ENCODE assay signal across 10 cellular contexts in the genomic region with DNA sequence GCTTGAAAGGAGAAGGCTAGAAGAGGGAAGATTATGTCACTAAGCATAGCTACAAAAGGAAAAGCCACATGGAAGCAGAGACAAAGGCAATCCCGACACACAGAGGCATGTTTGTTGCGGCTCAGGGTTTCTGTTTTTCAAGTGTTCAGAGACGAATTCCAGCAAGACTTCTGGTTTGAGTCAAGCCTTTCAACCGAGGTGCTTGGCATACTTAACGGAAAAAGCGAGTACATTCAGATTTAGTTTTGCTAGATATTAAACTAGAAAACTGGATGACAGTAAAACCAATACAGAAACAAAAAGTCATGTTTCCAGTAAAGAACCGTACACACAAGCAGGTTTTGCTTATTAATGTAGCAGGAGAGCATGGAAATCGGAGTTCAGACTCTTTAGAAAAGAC. TPM values are rescaled to one million over a fixed set of nuclear protein-coding genes. Genes with fewer than 3 reads are reported as not detected.
DNase-seq lines count a peak whose midpoint lies in the region; TF ChIP-seq lines count a peak whose summit lies in the region.
"Had no signal": no experiment of that assay in that cellular context is flagged by ENCODE, and none has a peak within 500 bp of the region (broad histone marks: within the 10 kb centered on the region; RNA-seq: fewer than 3 reads in every experiment).

No MANE protein-coding gene starts in this region.

- H3K4me1 ChIP-seq in cardiac muscle cell (ENCODE audit: low read depth) (peaks cover 12% of the 10 kb centered on the region), right atrium auricular region (no peaks in the 10 kb centered on the region), suprapubic skin (no peaks in the 10 kb centered on the region), esophagus squamous epithelium (peaks cover 0 to 9% (median 5%) of the 10 kb centered on the region in 3 donors)

- H3K4me3 ChIP-seq in cardiac muscle cell (no peak overlapping the region), right atrium auricular region (no peak overlapping the region), brain microvascular endothelial cell (ENCODE audit: low read depth, low read length) (peak overlapping the region; percentile 6), suprapubic skin (no peak overlapping the region), esophagus squamous epithelium (peak overlapping the region in 1 of 4 donors; percentile 30)

- in situ Hi-C loops in brain microvascular endothelial cell (cut with HindIII; ENCODE audit: low pct_ligation_motif_present, low sequenced_read_pairs) = no loop called here

- H3K9me3 ChIP-seq in cardiac muscle cell (ENCODE audit: low read depth) (no peaks in the 10 kb centered on the region), right atrium auricular region (no peaks in the 10 kb centered on the region), suprapubic skin (no peaks in the 10 kb centered on the region), esophagus squamous epithelium (no peaks in the 10 kb centered on the region)

- H3K27ac ChIP-seq in cardiac muscle cell = peak overlapping the region; percentile 87
- peak overlapping the region in 1 of 2 donors; percentile 36 for H3K27ac ChIP-seq in right atrium auricular region
- no peak overlapping the region for H3K27ac ChIP-seq in brain microvascular endothelial cell
- peak overlapping the region; percentile 32 for H3K27ac ChIP-seq in suprapubic skin
- H3K27ac ChIP-seq in esophagus squamous epithelium = peak overlapping the region in 1 of 4 donors; percentile 1

- no peak for TF ChIP-seq POLR2A in suprapubic skin (IDR thresholded peaks at IDR 0.05)
- no peak for TF ChIP-seq POLR2A in esophagus squamous epithelium (IDR thresholded peaks at IDR 0.05)

- H3K36me3 ChIP-seq in cardiac muscle cell (peaks cover 6% of the 10 kb centered on the region), right atrium auricular region (peaks cover 3% of the 10 kb centered on the region), brain microvascular endothelial cell (replicated peaks) (no peaks in the 10 kb centered on the region), suprapubic skin (peaks cover 19% of the 10 kb centered on the region), esophagus squamous epithelium (peaks cover 0 to 34% (median 12%) of the 10 kb centered on the region in 3 donors)

- TF ChIP-seq EP300 in suprapubic skin (IDR thresholded peaks at IDR 0.05) = no peak

- intact Hi-C loops in esophagus squamous epithelium (cut with DNase I) = no loop called here

- TF ChIP-seq CTCF in cardiac muscle cell (IDR thresholded peaks at IDR 0.05; ENCODE audit: low read depth, low read length) (no peak), right atrium auricular region (IDR thresholded peaks at IDR 0.05) (no peak), brain microvascular endothelial cell (IDR thresholded peaks at IDR 0.05; ENCODE audit: low read depth, low read length, missing control alignments) (no peak), suprapubic skin (IDR thresholded peaks at IDR 0.05) (no peak), esophagus squamous epithelium (IDR thresholded peaks at IDR 0.05) (no peak)

- 38% methylated on average over 8 of the region's 8 CpGs for WGBS in suprapubic skin
- WGBS in esophagus squamous epithelium, 2 donors = 20 to 30% methylated on average over 8 of the region's 8 CpGs

- no peaks in the 10 kb centered on the region for H3K27me3 ChIP-seq in cardiac muscle cell
- H3K27me3 ChIP-seq in right atrium auricular region = no peaks in the 10 kb centered on the region
- H3K27me3 ChIP-seq in brain microvascular endothelial cell (replicated peaks) = no peaks in the 10 kb centered on the region
- H3K27me3 ChIP-seq in suprapubic skin = no peaks in the 10 kb centered on the region
- H3K27me3 ChIP-seq in esophagus squamous epithelium = no peaks in the 10 kb centered on the region

- peak; percentile 70 to 77 for DNase-seq in cardiac muscle cell (ENCODE audit: low read depth in 1 of 2, low spot score in 1 of 2)
- DNase-seq in right atrium auricular region (ENCODE audit: low spot score) = no peak
- no peak for DNase-seq in brain microvascular endothelial cell
- peak; percentile 19 for DNase-seq in left kidney (ENCODE audit: low read depth, low spot score)
- DNase-seq in suprapubic skin (ENCODE audit: low spot score in 2 of 2) = no peak
- no peak for DNase-seq in esophagus squamous epithelium (lab: John Stamatoyannopoulos, UW)
- DNase-seq in DMS 273 (lab: John Stamatoyannopoulos, UW; ENCODE audit: unreplicated experiment) = no peak
- no peak for DNase-seq in hippocampal formation (lab: John Stamatoyannopoulos, UW)
- DNase-seq: CD4-positive, CD25-positive, alpha-beta regulatory T cell; HCEC 1CT had no signal

RNA-seq across cellular contexts. Expression of a gene that starts 27.2 kb away (rescaled TPM):
- 13.8 and 20.2 TPM in 2 replicates for total RNA-seq in cardiac muscle cell
- polyA plus RNA-seq in cardiac muscle cell = 44.7 and 51.6 TPM in 2 replicates
- 10 to 100 TPM; 11.0 to 11.2 TPM for total RNA-seq in right atrium auricular region
- total RNA-seq in suprapubic skin = 10 to 100 TPM; 20.8 to 30.7 (median 27.8) TPM
- 10 to 100 TPM; 11.4 to 14.3 (median 13.1) TPM for total RNA-seq in esophagus squamous epithelium

Comparison
In these comparisons a context has a peak if more than half of its experiments do, and no peak if none do; other contexts are left out.
1. DNase-seq: peak in cardiac muscle cell (2 of 2) and left kidney (single experiment); none in right atrium auricular region (single experiment), brain microvascular endothelial cell (single experiment), suprapubic skin (0 of 2), esophagus squamous epithelium (single experiment), DMS 273 (single experiment) and hippocampal formation (0 of 2).